Comparison of ENCODE assay signal across 8 cellular contexts in the genomic region with DNA sequence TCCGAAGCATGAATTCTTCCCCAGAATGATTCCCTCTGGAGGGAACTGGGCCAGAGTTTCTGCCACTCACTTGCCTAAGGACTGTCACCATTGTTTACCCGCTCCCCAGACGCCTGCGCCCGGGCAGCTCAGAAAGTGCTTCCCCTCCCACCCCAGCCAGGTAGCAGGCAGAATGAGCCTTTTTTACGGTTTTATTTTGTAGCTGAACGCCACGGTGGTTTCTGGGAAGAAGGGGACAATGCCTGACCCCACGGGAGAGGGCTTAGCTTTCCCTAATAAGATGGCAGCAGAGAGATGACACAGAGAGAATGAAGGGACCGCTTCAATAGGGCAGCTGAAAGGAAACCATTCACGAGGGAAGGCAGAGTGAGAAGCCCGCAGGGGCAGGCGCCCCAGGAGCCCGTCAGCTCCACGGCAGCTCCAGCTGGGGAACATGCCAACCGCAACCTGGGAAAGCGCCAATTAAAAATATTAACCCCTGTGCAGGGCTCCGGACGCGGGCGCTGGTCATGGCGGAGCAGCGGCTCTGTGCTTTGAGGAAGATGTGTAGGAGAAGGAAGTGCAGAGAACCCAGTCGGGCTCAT. TPM values are rescaled to one million over a fixed set of nuclear protein-coding genes. Genes with fewer than 3 reads are reported as not detected.
A peak's percentile ranks its signal among the peaks of the same experiment; 100 is the strongest.
DNase-seq lines count a peak whose midpoint lies in the region; ATAC-seq and TF ChIP-seq lines count a peak whose summit lies in the region.

No MANE protein-coding gene starts in this region.

- H3K9me3 ChIP-seq in A673 (ENCODE audit: low read depth, low read length, poor library complexity, severe bottlenecking): no peaks in the 10 kb centered on the region
- H3K9me3 ChIP-seq in HUES48 (ENCODE audit: control insufficient read depth, insufficient read depth, low read length): no peaks in the 10 kb centered on the region
- no peaks in the 10 kb centered on the region for H3K9me3 ChIP-seq in iPS-18a (ENCODE audit: control insufficient read depth, low read depth, low read length)

- H3K27me3 ChIP-seq in A673 (replicated peaks; ENCODE audit: insufficient read depth, low read depth, low read length, poor library complexity): peaks cover 55% of the 10 kb centered on the region
- H3K27me3 ChIP-seq in HUES48 (ENCODE audit: control insufficient read depth, insufficient read depth, low read length): no peaks in the 10 kb centered on the region; the same call in 1 of the 2 replicates
- no peaks in the 10 kb centered on the region for H3K27me3 ChIP-seq in iPS-18a (ENCODE audit: control insufficient read depth, insufficient read depth, low read length)

- H3K36me3 ChIP-seq in A673 (ENCODE audit: insufficient read depth, low read length, poor library complexity, severe bottlenecking) (no peaks in the 10 kb centered on the region), HUES48 (ENCODE audit: control insufficient read depth, insufficient read depth, low read length) (no peaks in the 10 kb centered on the region), iPS-18a (ENCODE audit: control insufficient read depth, low read depth, low read length) (no peaks in the 10 kb centered on the region)

- TF ChIP-seq CTCF in A673 (conservative IDR thresholded peaks at IDR 0.05; ENCODE audit: low read depth, low read length): no peak

- H3K36me3 Mint-ChIP-seq in activated naive CD8-positive, alpha-beta T cell treated with anti-CD3 and anti-CD28 coated beads, Interleukin-2, amount 10 ng/mL, durations not matched to agents 7 days and 5 days: no peaks in the 10 kb centered on the region
- no peaks in the 10 kb centered on the region for H3K36me3 Mint-ChIP-seq in stimulated activated memory B cell treated with anti-CD40 and anti-IgM and Interleukin-4, amounts not matched to agents 10 μg/mL and 1 μg/mL and 100 μg/mL, for 72 hours

- no peaks in the 10 kb centered on the region for H3K9me3 Mint-ChIP-seq in activated naive CD8-positive, alpha-beta T cell treated with anti-CD3 and anti-CD28 coated beads, Interleukin-2, amount 10 ng/mL, durations not matched to agents 7 days and 5 days
- no peaks in the 10 kb centered on the region for H3K9me3 Mint-ChIP-seq in stimulated activated memory B cell treated with anti-CD40 and anti-IgM and Interleukin-4, amounts not matched to agents 10 μg/mL and 1 μg/mL and 100 μg/mL, for 72 hours

- H3K4me1 ChIP-seq in A673 (ENCODE audit: insufficient read depth, low read length, poor library complexity, severe bottlenecking) (peaks cover 3% of the 10 kb centered on the region), HUES48 (ENCODE audit: control insufficient read depth, insufficient read depth, low read length) (peaks cover 13% of the 10 kb centered on the region), iPS-18a (ENCODE audit: control insufficient read depth, low read depth, low read length) (peaks cover 16% of the 10 kb centered on the region)

- H3K4me3 Mint-ChIP-seq in activated naive CD8-positive, alpha-beta T cell treated with anti-CD3 and anti-CD28 coated beads, Interleukin-2, amount 10 ng/mL, durations not matched to agents 7 days and 5 days: peak overlapping the region; percentile 72
- peak overlapping the region; percentile 81 for H3K4me3 Mint-ChIP-seq in stimulated activated memory B cell treated with anti-CD40 and anti-IgM and Interleukin-4, amounts not matched to agents 10 μg/mL and 1 μg/mL and 100 μg/mL, for 72 hours

- no TSS peak for BruUV-seq in A673 (replicated peaks; lab: Mats Ljungman, UMichigan)

- intact Hi-C loops in A673 (cut with micrococcal nuclease; ENCODE audit: unreplicated experiment): no loop called here
- intact Hi-C loops in posterior vena cava (cut with DNase I): no loop called here

- H3K27ac ChIP-seq in A673 (ENCODE audit: low read depth, low read length, poor library complexity, severe bottlenecking): no peak overlapping the region
- peak overlapping the region; percentile 15 for H3K27ac ChIP-seq in HUES48 (ENCODE audit: low read depth, low read length)
- H3K27ac ChIP-seq in iPS-18a (ENCODE audit: low read length): no peak overlapping the region

- DNase-seq in A673 (ENCODE audit: low spot score) (no peak), posterior vena cava (ENCODE audit: low spot score) (no peak)
- no peak for DNase-seq in activated naive CD8-positive, alpha-beta T cell treated with anti-CD3 and anti-CD28 coated beads, Interleukin-2, amount 10 ng/mL, durations not matched to agents 7 days and 5 days

- CTCF ChIA-PET in A673 (lab: Charles Lee): no interaction called here

- ATAC-seq in activated naive CD8-positive, alpha-beta T cell treated with anti-CD3 and anti-CD28 coated beads, Interleukin-2, amount 10 ng/mL, durations not matched to agents 7 days and 5 days (ENCODE audit: low read depth): no peak
- no peak for ATAC-seq in stimulated activated memory B cell treated with anti-CD40 and anti-IgM and Interleukin-4, amounts not matched to agents 10 μg/mL and 1 μg/mL and 100 μg/mL, for 72 hours
- ATAC-seq in HG03342 (IDR thresholded peaks at IDR 0.05; ENCODE audit: unreplicated experiment) (no peak), HG03159 (IDR thresholded peaks at IDR 0.05; ENCODE audit: unreplicated experiment) (no peak)

- H3K9ac ChIP-seq in HUES48 (ENCODE audit: low read depth, low read length) (peak overlapping the region; percentile 26; the same call in 1 of the 2 replicates), iPS-18a (ENCODE audit: low read length) (peak overlapping the region; percentile 53)

- POLR2A ChIA-PET in A673 (lab: Charles Lee; ENCODE audit: low non-redundant PET): interaction anchor here (0.6 kb wide), 1 partner anchor 1017 kb away, joined by 11 read pairs; no protein-coding TSS in a partner anchor
- POLR2A ChIA-PET in activated naive CD8-positive, alpha-beta T cell treated with anti-CD3 and anti-CD28 coated beads, Interleukin-2, amount 10 ng/mL, durations not matched to agents 7 days and 5 days (lab: Charles Lee): no interaction called here

- peaks cover 10% of the 10 kb centered on the region for H3K4me1 Mint-ChIP-seq in activated naive CD8-positive, alpha-beta T cell treated with anti-CD3 and anti-CD28 coated beads, Interleukin-2, amount 10 ng/mL, durations not matched to agents 7 days and 5 days
- peaks cover 12% of the 10 kb centered on the region for H3K4me1 Mint-ChIP-seq in stimulated activated memory B cell treated with anti-CD40 and anti-IgM and Interleukin-4, amounts not matched to agents 10 μg/mL and 1 μg/mL and 100 μg/mL, for 72 hours

- H3K4me3 ChIP-seq in A673 (ENCODE audit: low read depth, low read length, poor library complexity, severe bottlenecking): peak overlapping the region; percentile 14
- H3K4me3 ChIP-seq in HUES48 (ENCODE audit: low read depth, low read length): peak overlapping the region; percentile 63
- peak overlapping the region; percentile 63 for H3K4me3 ChIP-seq in iPS-18a (ENCODE audit: low read length)

- H3K27ac Mint-ChIP-seq in activated naive CD8-positive, alpha-beta T cell treated with anti-CD3 and anti-CD28 coated beads, Interleukin-2, amount 10 ng/mL, durations not matched to agents 7 days and 5 days: no peak overlapping the region
- peak overlapping the region; percentile 8 for H3K27ac Mint-ChIP-seq in stimulated activated memory B cell treated with anti-CD40 and anti-IgM and Interleukin-4, amounts not matched to agents 10 μg/mL and 1 μg/mL and 100 μg/mL, for 72 hours

- H3K27me3 Mint-ChIP-seq in activated naive CD8-positive, alpha-beta T cell treated with anti-CD3 and anti-CD28 coated beads, Interleukin-2, amount 10 ng/mL, durations not matched to agents 7 days and 5 days: peaks cover 55% of the 10 kb centered on the region
- peaks cover 97% of the 10 kb centered on the region for H3K27me3 Mint-ChIP-seq in stimulated activated memory B cell treated with anti-CD40 and anti-IgM and Interleukin-4, amounts not matched to agents 10 μg/mL and 1 μg/mL and 100 μg/mL, for 72 hours

RNA-seq across cellular contexts. Expression of gene NTNG2, which starts 20.4 kb away (rescaled TPM):
- 1.5 and 3.0 TPM in 2 replicates for total RNA-seq in A673 (2021)
- 10 to 100 TPM; 10.9 to 15.6 TPM for total RNA-seq in activated naive CD8-positive, alpha-beta T cell treated with anti-CD3 and anti-CD28 coated beads, Interleukin-2, amount 10 ng/mL, durations not matched to agents 7 days and 5 days
- total RNA-seq in posterior vena cava: 1 to 10 TPM; 3.4 to 5.0 TPM
